18 cellular contexts compared by ENCODE assay signal in the genomic region with DNA sequence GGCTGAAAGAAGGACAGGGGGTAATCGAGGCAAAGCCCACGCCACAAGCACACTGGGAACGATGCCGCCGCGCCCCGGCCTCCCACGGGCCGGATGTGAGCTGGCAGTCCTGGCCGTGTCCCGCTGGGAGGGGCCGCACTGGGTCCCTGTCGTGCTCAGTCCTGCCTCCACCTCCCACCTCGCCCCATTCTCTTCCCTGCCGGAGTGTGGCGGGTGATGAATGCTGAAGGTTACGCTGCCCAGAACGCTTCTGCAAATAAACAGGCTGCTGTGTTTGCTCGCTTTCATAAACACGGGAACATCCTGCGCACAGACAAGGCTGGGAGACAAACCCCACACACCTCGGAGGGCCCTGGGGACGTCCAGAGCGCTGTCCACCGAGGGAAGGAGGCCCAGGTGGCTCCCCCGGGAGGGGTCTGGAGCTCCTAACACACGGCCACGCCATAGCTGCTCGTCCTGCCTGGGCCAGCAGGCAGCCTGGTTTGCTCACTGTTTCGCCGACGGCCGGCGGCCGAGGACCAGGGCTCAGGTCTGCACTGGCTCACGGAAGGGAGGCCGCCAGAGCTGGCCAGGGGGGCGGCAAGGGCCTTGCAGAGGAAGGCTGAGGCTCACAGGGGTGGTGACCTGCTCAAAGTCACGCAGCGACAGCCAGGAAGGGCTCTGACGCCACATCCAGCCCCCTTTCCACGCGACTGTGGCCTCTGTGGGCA. TPM values are rescaled to one million over a fixed set of nuclear protein-coding genes. Genes with fewer than 3 reads are reported as not detected.
DNase-seq lines count a peak whose midpoint lies in the region; TF ChIP-seq lines count a peak whose summit lies in the region.
"Had no signal": no experiment of that assay in that cellular context is flagged by ENCODE, and none has a peak within 500 bp of the region (broad histone marks: within the 10 kb centered on the region; RNA-seq: fewer than 3 reads in every experiment).

No MANE protein-coding gene starts in this region.

- DNase-seq in AG04450 (ENCODE audit: low read depth, low spot score) (peak; percentile 24), GM03348 (ENCODE audit: low spot score) (peak; percentile 43), endodermal cell (no peak), neural crest cell (ENCODE audit: low read depth, low spot score) (no peak), NCI-H2081 treated with DMSO at 0.1 percent for 48 hours (lab: John Stamatoyannopoulos, UW) (no peak), ecto neural progenitor cell (ENCODE audit: low spot score) (no peak), hippocampal formation (lab: John Stamatoyannopoulos, UW) (no peak)
- no peak for DNase-seq in stimulated activated naive CD4-positive, alpha-beta T cell treated with Interleukin-2 at 50 U/mL for 16 hours (lab: John Stamatoyannopoulos, UW)
- DNase-seq: activated CD4-positive, alpha-beta memory T cell treated with anti-CD3 and anti-CD28 coated beads for 36 hours; effector memory CD4-positive, alpha-beta T cell; left lung; NCI-H1105 treated with DMSO at 0.1 percent for 48 hours; SHP77 treated with DMSO at 0.1 percent for 48 hours; stimulated activated CD4-positive, alpha-beta T cell treated with anti-CD3 and anti-CD28 coated beads, Interleukin-12 subunit alpha, Interleukin-12 subunit beta, amount 100 ng/mL, for 4 hours; testis had no signal

- 92 to 93% methylated on average over 27 to 43 of the region's 43 CpGs for WGBS in endodermal cell (ENCODE audit: insufficient coverage in 1 of 2, insufficient read length in 1 of 2), 2 experiments

- TF ChIP-seq CTCF in AG04450 (IDR thresholded peaks at IDR 0.05; ENCODE audit: low read depth, low read length) = no peak
- TF ChIP-seq CTCF in endodermal cell (conservative IDR thresholded peaks at IDR 0.05) = no peak
- no peak for TF ChIP-seq CTCF in neural crest cell (conservative IDR thresholded peaks at IDR 0.05)

- H3K27ac Mint-ChIP-seq in endodermal cell (no peak overlapping the region), neural crest cell (ENCODE audit: unreplicated experiment) (no peak overlapping the region)
- H3K27ac Mint-ChIP-seq: activated CD4-positive, alpha-beta memory T cell treated with anti-CD3 and anti-CD28 coated beads for 36 hours had no signal

- no peaks in the 10 kb centered on the region for H3K4me1 ChIP-seq in endodermal cell (ENCODE audit: control insufficient read depth, insufficient read depth, low read length)

- CTCF ChIA-PET in AG04450 (lab: Charles Lee) = interaction anchor here (3.4 kb wide), 1 partner anchor 48 kb away, joined by 25 read pairs; no protein-coding TSS in a partner anchor

- peak overlapping the region; percentile 77 for H3K27ac ChIP-seq in AG04450 (ENCODE audit: low read depth, low read length)
- peak overlapping the region; percentile 38 for H3K27ac ChIP-seq in endodermal cell (ENCODE audit: low read depth, low read length)
- H3K27ac ChIP-seq: ascending aorta had no signal

- POLR2A ChIA-PET in AG04450 (lab: Yijun Ruan, JAX) = interaction anchor here (3.9 kb wide), 1 partner anchor 11 kb away, joined by 22 read pairs; no protein-coding TSS in a partner anchor

- H3K36me3 ChIP-seq in endodermal cell (ENCODE audit: control insufficient read depth, insufficient read depth, low read length) = no peaks in the 10 kb centered on the region
- H3K36me3 ChIP-seq: neutrophil had no signal

- H3K4me1 Mint-ChIP-seq in endodermal cell = no peaks in the 10 kb centered on the region
- peaks cover 5% of the 10 kb centered on the region for H3K4me1 Mint-ChIP-seq in neural crest cell

- H3K27me3 ChIP-seq in AG04450 (ENCODE audit: control insufficient read depth, insufficient read depth, low read length) (no peaks in the 10 kb centered on the region), endodermal cell (ENCODE audit: control insufficient read depth, insufficient read depth, low read length, poor library complexity, severe bottlenecking) (no peaks in the 10 kb centered on the region)
- H3K27me3 ChIP-seq: ascending aorta, neutrophil, testis had no signal

- H3K9ac ChIP-seq in endodermal cell (ENCODE audit: extremely low read depth, low read length, poor library complexity, severe bottlenecking) = no peak overlapping the region

- no peaks in the 10 kb centered on the region for H3K36me3 Mint-ChIP-seq in endodermal cell (ENCODE audit: low read depth)
- no peaks in the 10 kb centered on the region for H3K36me3 Mint-ChIP-seq in neural crest cell (ENCODE audit: low read depth)
- H3K36me3 Mint-ChIP-seq: activated CD4-positive, alpha-beta memory T cell treated with anti-CD3 and anti-CD28 coated beads for 36 hours had no signal

- H3K9me3 ChIP-seq in AG04450 (ENCODE audit: control insufficient read depth, insufficient read depth, low read length) = peaks cover 9% of the 10 kb centered on the region; the same call in 1 of the 2 replicates
- no peaks in the 10 kb centered on the region for H3K9me3 ChIP-seq in endodermal cell (ENCODE audit: control insufficient read depth, low read length)
- H3K9me3 ChIP-seq: ascending aorta, left lung, neutrophil, testis had no signal

- H3K9me3 Mint-ChIP-seq in endodermal cell = peaks cover 1% of the 10 kb centered on the region
- no peaks in the 10 kb centered on the region for H3K9me3 Mint-ChIP-seq in neural crest cell
- H3K9me3 Mint-ChIP-seq: activated CD4-positive, alpha-beta memory T cell treated with anti-CD3 and anti-CD28 coated beads for 36 hours had no signal

- H3K27me3 Mint-ChIP-seq in endodermal cell (ENCODE audit: insufficient read depth) (no peaks in the 10 kb centered on the region), neural crest cell (ENCODE audit: low read depth) (peaks cover 6% of the 10 kb centered on the region)
- H3K27me3 Mint-ChIP-seq: activated CD4-positive, alpha-beta memory T cell treated with anti-CD3 and anti-CD28 coated beads for 36 hours; B cell had no signal

- H3K4me3 Mint-ChIP-seq in endodermal cell (no peak overlapping the region), neural crest cell (peak overlapping the region; percentile 76)
- H3K4me3 Mint-ChIP-seq: activated CD4-positive, alpha-beta memory T cell treated with anti-CD3 and anti-CD28 coated beads for 36 hours; B cell had no signal

- no peak overlapping the region for H3K4me3 ChIP-seq in AG04450 (ENCODE audit: low read depth, low read length)
- H3K4me3 ChIP-seq in endodermal cell (ENCODE audit: low read length) = no peak overlapping the region
- H3K4me3 ChIP-seq: ascending aorta, left lung, testis had no signal

RNA-seq across cellular contexts. Expression of a gene that starts 2.3 kb away (rescaled TPM):
- polyA plus RNA-seq in AG04450 (2011; rRNA removed) = 3.7 and 4.7 TPM in 2 replicates
- polyA minus RNA-seq in AG04450 (2011; rRNA and poly(A)+ RNA removed) = 0.74 and 0.96 TPM in 2 replicates
- total RNA-seq in endodermal cell (10 to 100 TPM; 12.6 to 20.1 TPM), neural crest cell (21.3 and 21.7 TPM in 2 replicates)
- 10.9 TPM for polyA plus RNA-seq in endodermal cell (2013, experiment 1 of 2)
- 9.2 TPM for polyA plus RNA-seq in endodermal cell (2013, experiment 2 of 2)

RNA-seq across cellular contexts. Expression of a gene that starts 12.3 kb away (rescaled TPM):
- polyA plus RNA-seq in AG04450 (2011; rRNA removed) = 0.63 and 0.93 TPM in 2 replicates
- 0.51 and 0.87 TPM in 2 replicates for polyA minus RNA-seq in AG04450 (2011; rRNA and poly(A)+ RNA removed)
- 1 to 10 TPM in 1 of 2 donors, under 1 TPM in 1; 0.35 to 1.5 TPM for total RNA-seq in endodermal cell
- polyA plus RNA-seq in endodermal cell (2013, experiment 1 of 2) = 0.57 TPM
- 0.21 TPM for polyA plus RNA-seq in endodermal cell (2013, experiment 2 of 2)
- 1.3 and 1.4 TPM in 2 replicates for total RNA-seq in neural crest cell

RNA-seq across cellular contexts. Expression of a gene that starts 33.9 kb away (rescaled TPM):
- polyA plus RNA-seq in AG04450 (2011; rRNA removed) = 22.5 and 32.8 TPM in 2 replicates
- 20.8 and 28.2 TPM in 2 replicates for polyA minus RNA-seq in AG04450 (2011; rRNA and poly(A)+ RNA removed)
- total RNA-seq in endodermal cell = 10 to 100 TPM; 37.2 to 38.6 TPM
- polyA plus RNA-seq in endodermal cell (2013, experiment 1 of 2) = 48.0 TPM
- polyA plus RNA-seq in endodermal cell (2013, experiment 2 of 2) = 42.4 TPM
- total RNA-seq in neural crest cell = 50.8 and 56.7 TPM in 2 replicates

RNA-seq across cellular contexts. Expression of a gene that starts 38.8 kb away (rescaled TPM):
- 2.2 and 2.4 TPM in 2 replicates for polyA plus RNA-seq in AG04450 (2011; rRNA removed)
- 3.4 and 5.4 TPM in 2 replicates for polyA minus RNA-seq in AG04450 (2011; rRNA and poly(A)+ RNA removed)
- total RNA-seq in endodermal cell (10 to 100 TPM; 18.0 to 18.7 TPM), neural crest cell (18.2 and 19.0 TPM in 2 replicates)
- polyA plus RNA-seq in endodermal cell (2013, experiment 1 of 2) = 14.5 TPM
- polyA plus RNA-seq in endodermal cell (2013, experiment 2 of 2) = 13.5 TPM

RNA-seq across cellular contexts. Expression of a gene that starts 49.2 kb away (rescaled TPM):
- 31.5 and 33.8 TPM in 2 replicates for polyA plus RNA-seq in AG04450 (2011; rRNA removed)
- polyA minus RNA-seq in AG04450 (2011; rRNA and poly(A)+ RNA removed) = 15.0 and 21.7 TPM in 2 replicates
- 10 to 100 TPM; 76.6 to 83.1 TPM for total RNA-seq in endodermal cell
- polyA plus RNA-seq in endodermal cell (2013, experiment 1 of 2) = 62.8 TPM
- polyA plus RNA-seq in endodermal cell (2013, experiment 2 of 2) = 58.4 TPM
- total RNA-seq in neural crest cell = 84.1 and 89.3 TPM in 2 replicates

Comparison
In these comparisons a context has a peak if more than half of its experiments do, and no peak if none do; other contexts are left out.
1. DNase-seq: peak in AG04450 (single experiment) and GM03348 (single experiment); none in endodermal cell (single experiment), neural crest cell (single experiment), NCI-H2081 treated with DMSO at 0.1 percent for 48 hours (single experiment), stimulated activated naive CD4-positive, alpha-beta T cell treated with Interleukin-2 at 50 U/mL for 16 hours (single experiment), ecto neural progenitor cell (single experiment) and hippocampal formation (0 of 2).